In the genomic region with DNA sequence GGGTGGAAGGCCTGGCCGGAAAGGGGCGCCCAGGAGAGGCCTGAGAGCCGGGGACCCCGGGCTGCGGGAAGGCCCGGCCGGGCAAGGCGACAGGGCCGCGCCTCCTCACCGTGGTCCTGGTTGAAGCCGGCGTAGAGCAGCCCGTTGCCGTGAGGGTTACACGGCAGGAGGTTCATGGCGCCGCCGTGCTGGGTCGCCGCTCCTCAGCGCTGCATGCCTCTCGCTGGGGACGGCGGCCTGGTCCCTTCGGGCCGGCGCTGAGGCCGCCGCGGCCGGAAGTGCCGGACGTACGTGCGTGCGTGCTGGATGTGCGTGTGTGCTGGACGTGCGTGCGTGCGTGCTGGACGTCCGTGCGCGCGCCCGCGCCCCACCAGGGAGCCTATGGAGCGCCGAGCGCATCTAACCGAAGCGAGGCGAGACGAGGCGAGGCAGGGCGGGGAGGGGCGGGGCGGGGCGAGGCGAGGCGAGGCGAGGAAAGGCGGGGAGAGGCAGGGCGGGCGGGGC, we compare ENCODE assay signal across 1 cellular context.
A peak's percentile ranks its signal among the peaks of the same experiment; 100 is the strongest.
TF ChIP-seq lines count a peak whose summit lies in the region.

Gene WDR45B (minus strand): TSS at position 280 of the 504 bp plus-strand sequence. CDS start 104 bp downstream, at position 176.

TF ChIP-seq in HepG2, 621 proteins besides CTCF, POLR2A, EP300 and RAD21 (continued from another document and continues in another):
- TF ChIP-seq, protein P1, sequence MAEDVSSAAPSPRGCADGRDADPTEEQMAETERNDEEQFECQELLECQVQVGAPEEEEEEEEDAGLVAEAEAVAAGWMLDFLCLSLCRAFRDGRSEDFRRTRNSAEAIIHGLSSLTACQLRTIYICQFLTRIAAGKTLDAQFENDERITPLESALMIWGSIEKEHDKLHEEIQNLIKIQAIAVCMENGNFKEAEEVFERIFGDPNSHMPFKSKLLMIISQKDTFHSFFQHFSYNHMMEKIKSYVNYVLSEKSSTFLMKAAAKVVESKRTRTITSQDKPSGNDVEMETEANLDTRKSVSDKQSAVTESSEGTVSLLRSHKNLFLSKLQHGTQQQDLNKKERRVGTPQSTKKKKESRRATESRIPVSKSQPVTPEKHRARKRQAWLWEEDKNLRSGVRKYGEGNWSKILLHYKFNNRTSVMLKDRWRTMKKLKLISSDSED (CRISPR knock-in tag; IDR thresholded peaks at IDR 0.05) = no peak
- no peak for TF ChIP-seq AHDC1 (CRISPR knock-in tag; IDR thresholded peaks at IDR 0.05; ENCODE audit: borderline replicate concordance)
- no peak for TF ChIP-seq ZNF136 (CRISPR knock-in tag; IDR thresholded peaks at IDR 0.05; ENCODE audit: low read depth)
- TF ChIP-seq KLF6 (CRISPR knock-in tag; IDR thresholded peaks at IDR 0.05) = peak; percentile 90; the same call in 1 of the 2 replicates
- TF ChIP-seq ZFAT (CRISPR knock-in tag; conservative IDR thresholded peaks at IDR 0.05) = no peak
- TF ChIP-seq ZMAT3 (CRISPR knock-in tag; conservative IDR thresholded peaks at IDR 0.05) = peak; percentile 96
- no peak for TF ChIP-seq FLYWCH1 (CRISPR knock-in tag; IDR thresholded peaks at IDR 0.05)
- TF ChIP-seq ONECUT2 (CRISPR knock-in tag; IDR thresholded peaks at IDR 0.05) = no peak
- peak; percentile 18; the same call in 1 of the 2 replicates for TF ChIP-seq ZNF350 (CRISPR knock-in tag; IDR thresholded peaks at IDR 0.05; ENCODE audit: borderline replicate concordance, low read depth)
- TF ChIP-seq TARDBP (CRISPR knock-in tag; IDR thresholded peaks at IDR 0.05) = peak; percentile 94
- TF ChIP-seq, protein P2, sequence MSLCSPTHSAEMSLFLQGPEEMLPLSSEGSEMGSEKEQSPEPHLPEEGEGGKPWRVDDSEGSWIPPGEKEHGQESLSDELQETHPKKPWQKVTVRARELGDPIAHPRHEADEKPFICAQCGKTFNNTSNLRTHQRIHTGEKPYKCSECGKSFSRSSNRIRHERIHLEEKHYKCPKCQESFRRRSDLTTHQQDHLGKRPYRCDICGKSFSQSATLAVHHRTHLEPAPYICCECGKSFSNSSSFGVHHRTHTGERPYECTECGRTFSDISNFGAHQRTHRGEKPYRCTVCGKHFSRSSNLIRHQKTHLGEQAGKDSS (CRISPR knock-in tag; IDR thresholded peaks at IDR 0.05; ENCODE audit: borderline replicate concordance, low read depth) = peak; percentile 83; the same call in 1 of the 2 replicates
- no peak for TF ChIP-seq ZNF337 (CRISPR knock-in tag; IDR thresholded peaks at IDR 0.05; ENCODE audit: borderline replicate concordance, low read depth)
- TF ChIP-seq HHEX (CRISPR knock-in tag; IDR thresholded peaks at IDR 0.05) = no peak
- peak; percentile 87 for TF ChIP-seq ZNF607 (CRISPR knock-in tag; IDR thresholded peaks at IDR 0.05; ENCODE audit: borderline replicate concordance)
- TF ChIP-seq ZBTB40 (IDR thresholded peaks at IDR 0.05) = no peak
- TF ChIP-seq ZBTB40 (CRISPR knock-in tag; IDR thresholded peaks at IDR 0.05) = peak; percentile 95
- TF ChIP-seq XRCC5 (optimal IDR thresholded peaks at IDR 0.05; ENCODE audit: low read length) = peak; percentile 65
- peak; percentile 32 for TF ChIP-seq PHF5A (CRISPR knock-in tag; IDR thresholded peaks at IDR 0.05; ENCODE audit: low read depth, unreplicated experiment)
- 0 out of 2 replicates have a peak, but pooled peaks have one; percentile 12 for TF ChIP-seq STAG1 (CRISPR knock-in tag; IDR thresholded peaks at IDR 0.05)
- no peak for TF ChIP-seq ZNF292 (CRISPR knock-in tag; IDR thresholded peaks at IDR 0.05; ENCODE audit: borderline replicate concordance, low read depth)
- TF ChIP-seq ZKSCAN8 (CRISPR knock-in tag; IDR thresholded peaks at IDR 0.05; ENCODE audit: borderline replicate concordance) = 0 out of 2 replicates have a peak, but pooled peaks have one; percentile 11
- peak; percentile 99 for TF ChIP-seq ZFX (CRISPR knock-in tag; IDR thresholded peaks at IDR 0.05; ENCODE audit: low read depth)
- TF ChIP-seq HCFC1 (IDR thresholded peaks at IDR 0.05; ENCODE audit: low read depth, low read length) = peak; percentile 65
- TF ChIP-seq HNRNPLL (IDR thresholded peaks at IDR 0.05; ENCODE audit: low read depth, low read length, poor library complexity, severe bottlenecking) = peak; percentile 84
- TF ChIP-seq KDM6A (CRISPR knock-in tag; IDR thresholded peaks at IDR 0.05; ENCODE audit: low read depth) = no peak
- TF ChIP-seq TEAD2 (CRISPR knock-in tag; IDR thresholded peaks at IDR 0.05) = peak; percentile 66; the same call in 1 of the 2 replicates
- TF ChIP-seq SRY (CRISPR knock-in tag; IDR thresholded peaks at IDR 0.05) = peak; percentile 86; the same call in 1 of the 2 replicates
- TF ChIP-seq CBX5 (CRISPR knock-in tag; IDR thresholded peaks at IDR 0.05; ENCODE audit: borderline replicate concordance) = peak; percentile 53; the same call in 1 of the 2 replicates
- no peak for TF ChIP-seq SRSF4 (IDR thresholded peaks at IDR 0.05; ENCODE audit: low read depth, low read length, poor library complexity, severe bottlenecking)
- TF ChIP-seq PHF8 (CRISPR knock-in tag; IDR thresholded peaks at IDR 0.05) = peak; percentile 99
- peak; percentile 65; the same call in 1 of the 2 replicates for TF ChIP-seq ZNF564 (CRISPR knock-in tag; IDR thresholded peaks at IDR 0.05)
- TF ChIP-seq, protein P3, sequence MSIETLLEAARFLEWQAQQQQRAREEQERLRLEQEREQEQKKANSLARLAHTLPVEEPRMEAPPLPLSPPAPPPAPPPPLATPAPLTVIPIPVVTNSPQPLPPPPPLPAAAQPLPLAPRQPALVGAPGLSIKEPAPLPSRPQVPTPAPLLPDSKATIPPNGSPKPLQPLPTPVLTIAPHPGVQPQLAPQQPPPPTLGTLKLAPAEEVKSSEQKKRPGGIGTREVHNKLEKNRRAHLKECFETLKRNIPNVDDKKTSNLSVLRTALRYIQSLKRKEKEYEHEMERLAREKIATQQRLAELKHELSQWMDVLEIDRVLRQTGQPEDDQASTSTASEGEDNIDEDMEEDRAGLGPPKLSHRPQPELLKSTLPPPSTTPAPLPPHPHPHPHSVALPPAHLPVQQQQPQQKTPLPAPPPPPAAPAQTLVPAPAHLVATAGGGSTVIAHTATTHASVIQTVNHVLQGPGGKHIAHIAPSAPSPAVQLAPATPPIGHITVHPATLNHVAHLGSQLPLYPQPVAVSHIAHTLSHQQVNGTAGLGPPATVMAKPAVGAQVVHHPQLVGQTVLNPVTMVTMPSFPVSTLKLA (IDR thresholded peaks at IDR 0.05) = peak; percentile 78
- TF ChIP-seq ZNF124 (CRISPR knock-in tag; IDR thresholded peaks at IDR 0.05) = peak; percentile 86
- peak; percentile 55; the same call in 1 of the 2 replicates for TF ChIP-seq SIN3B (IDR thresholded peaks at IDR 0.05; ENCODE audit: low read length)
- TF ChIP-seq SOX5 (CRISPR knock-in tag; IDR thresholded peaks at IDR 0.05; ENCODE audit: borderline replicate concordance) = peak; percentile 53; the same call in 1 of the 2 replicates
- TF ChIP-seq ZBTB25 (CRISPR knock-in tag; IDR thresholded peaks at IDR 0.05) = peak; percentile 66; the same call in 1 of the 2 replicates
- TF ChIP-seq MTA3 (CRISPR knock-in tag; IDR thresholded peaks at IDR 0.05) = no peak
- no peak for TF ChIP-seq ZNF644 (CRISPR knock-in tag; IDR thresholded peaks at IDR 0.05; ENCODE audit: low read depth)
- no peak for TF ChIP-seq DPF2 (CRISPR knock-in tag; IDR thresholded peaks at IDR 0.05; ENCODE audit: borderline replicate concordance, low read depth)
- no peak for TF ChIP-seq ZNF652 (CRISPR knock-in tag; IDR thresholded peaks at IDR 0.05; ENCODE audit: borderline replicate concordance, low read depth)
- TF ChIP-seq ZNF101 (CRISPR knock-in tag; IDR thresholded peaks at IDR 0.05; ENCODE audit: borderline replicate concordance, low read depth) = no peak
